In genomic region chr10:24642921-24643678, GRCh38 we compare ENCODE assay signal across 9 cellular contexts.
DNase-seq lines count a peak whose midpoint lies in the region; ATAC-seq, FAIRE-seq and TF ChIP-seq lines count a peak whose summit lies in the region.
"Had no signal": no experiment of that assay in that cellular context is flagged by ENCODE, and none has a peak within 500 bp of the region (broad histone marks: within the 10 kb centered on the region; RNA-seq: fewer than 3 reads in every experiment).

No MANE protein-coding gene starts in this region.

- H3K9ac ChIP-seq in keratinocyte (ENCODE audit: control insufficient read depth, extremely low read depth, insufficient read depth, low read length) = no peak overlapping the region

- H3K27ac ChIP-seq in breast epithelium = no peak overlapping the region
- no peak overlapping the region for H3K27ac ChIP-seq in keratinocyte (ENCODE audit: control insufficient read depth, insufficient read depth, low read length)

- H2AFZ ChIP-seq in keratinocyte (ENCODE audit: control insufficient read depth, low read length) = no peak overlapping the region

- intact Hi-C loops in breast epithelium (cut with DNase I; ENCODE audit: low total_unique reads) = no loop called here

- DNase-seq in SIG-M5 treated with dmso at 0.1 percent for 504 hours (lab: John Stamatoyannopoulos, UW; ENCODE audit: unreplicated experiment) (peak; percentile 57), SIG-M5 (lab: John Stamatoyannopoulos, UW) (no peak), NCI-H774 (lab: John Stamatoyannopoulos, UW) (peak; percentile 78), breast epithelium (ENCODE audit: low spot score in 2 of 2) (no peak), keratinocyte (ENCODE audit: low read depth, low spot score) (peak; percentile 17), superior temporal gyrus (ENCODE audit: extremely low spot score) (peak; percentile 85)

- peak; percentile 68 for ATAC-seq in GM21515 (IDR thresholded peaks at IDR 0.05; ENCODE audit: unreplicated experiment)
- peak; percentile 71 for ATAC-seq in HG03575 (IDR thresholded peaks at IDR 0.05; ENCODE audit: extremely low read depth, insufficient number of reproducible peaks, low FRiP score, unreplicated experiment)

- no peaks in the 10 kb centered on the region for H3K9me1 ChIP-seq in keratinocyte (ENCODE audit: control insufficient read depth, extremely low read depth, insufficient read depth, low read length)

- H4K20me1 ChIP-seq in keratinocyte (ENCODE audit: control insufficient read depth, extremely low read depth, insufficient read depth, low read length) = no peaks in the 10 kb centered on the region

- H3K4me1 ChIP-seq in breast epithelium (peaks cover 0 to 5% of the 10 kb centered on the region in 2 donors), keratinocyte (ENCODE audit: control insufficient read depth, extremely low read depth, insufficient read depth, low read length) (peaks cover 13% of the 10 kb centered on the region)

- H3K4me2 ChIP-seq in keratinocyte (ENCODE audit: control insufficient read depth, extremely low read depth, insufficient read depth, low read depth, low read length) = peak overlapping the region; percentile 45

- H3K27me3 ChIP-seq in breast epithelium (no peaks in the 10 kb centered on the region), keratinocyte (ENCODE audit: control insufficient read depth, extremely low read depth, insufficient read depth, low read length) (no peaks in the 10 kb centered on the region)

- H3K9me3 ChIP-seq in breast epithelium (no peaks in the 10 kb centered on the region), keratinocyte (ENCODE audit: control insufficient read depth, low read depth, low read length) (no peaks in the 10 kb centered on the region)

- no peaks in the 10 kb centered on the region for H3K36me3 ChIP-seq in breast epithelium
- peaks cover 0 to 2% of the 10 kb centered on the region in 2 experiments for H3K36me3 ChIP-seq in keratinocyte (ENCODE audit: control insufficient read depth in 2 of 2, extremely low read depth in 1 of 2, insufficient read depth in 2 of 2, low read length in 2 of 2)

- TF ChIP-seq POLR2A in breast epithelium (IDR thresholded peaks at IDR 0.05) = no peak

- H3K79me2 ChIP-seq in keratinocyte (ENCODE audit: control insufficient read depth, insufficient read depth, low read length) = peaks cover 25% of the 10 kb centered on the region

- peak; percentile 64 for FAIRE-seq in keratinocyte (lab: Jason Lieb, UNC)
- FAIRE-seq: frontal cortex had no signal

- TF ChIP-seq CTCF in breast epithelium (IDR thresholded peaks at IDR 0.05) = peak; percentile 57 to 78 (median 77)
- peak in 2 of 3 experiments; percentile 55 to 85 for TF ChIP-seq CTCF in keratinocyte (optimal IDR thresholded peaks at IDR 0.05 in 1 of 3, IDR thresholded peaks at IDR 0.05 in 1 of 3, conservative IDR thresholded peaks at IDR 0.05 in 1 of 3; ENCODE audit: extremely low read depth in 1 of 3, insufficient read depth in 2 of 3, low read length in 3 of 3)

- H3K4me3 ChIP-seq in breast epithelium (no peak overlapping the region), keratinocyte (ENCODE audit: control insufficient read depth in 2 of 3, extremely low read depth in 1 of 3, insufficient read depth in 2 of 3, low read depth in 1 of 3, low read length in 3 of 3) (no peak overlapping the region)

- dilution Hi-C loops in keratinocyte (cut with MboI; ENCODE audit: extremely low pct_ligation_motif_present, low sequenced_read_pairs) = no loop called here

Comparison
In these comparisons a context has a peak if more than half of its experiments do, and no peak if none do; other contexts are left out.
1. DNase-seq: peak in SIG-M5 treated with dmso at 0.1 percent for 504 hours (single experiment), NCI-H774 (single experiment), keratinocyte (single experiment) and superior temporal gyrus (single experiment); none in SIG-M5 (single experiment) and breast epithelium (0 of 2).